ENCODE assay signal across 7 cellular contexts in the genomic region with DNA sequence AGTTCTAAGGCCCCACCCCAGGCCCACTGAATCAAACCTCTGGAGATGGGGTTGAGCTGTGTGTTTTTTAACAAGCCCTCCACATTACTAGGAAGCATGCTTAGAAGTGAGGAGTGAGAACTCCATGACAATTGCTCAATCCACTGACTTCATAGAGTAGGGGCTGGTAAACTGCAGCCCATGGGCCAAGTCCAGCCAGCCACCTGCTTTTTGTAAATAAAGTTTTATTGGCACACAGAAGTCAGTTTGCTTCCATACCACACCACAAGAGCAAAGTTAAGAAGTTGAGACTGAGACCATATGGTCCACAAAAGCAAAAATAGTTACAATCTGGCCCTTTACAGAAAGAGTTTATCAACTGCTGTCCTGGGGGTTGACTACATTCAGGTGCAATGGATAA.
"Had no signal": no experiment of that assay in that cellular context is flagged by ENCODE, and none has a peak within 500 bp of the region (broad histone marks: within the 10 kb centered on the region; RNA-seq: fewer than 3 reads in every experiment).

No MANE protein-coding gene starts in this region.

- H3K4me1 Mint-ChIP-seq: IgD-negative memory B cell had no signal

- DNase-seq: IMR-90, KBM-7, KG1 had no signal

- H3K4me2 ChIP-seq: KMS-11 had no signal

- H3K27ac Mint-ChIP-seq: IgD-negative memory B cell had no signal

- H3K4me3 Mint-ChIP-seq: IgD-negative memory B cell had no signal

- H3K36me3 Mint-ChIP-seq: IgD-negative memory B cell had no signal

- FAIRE-seq: HTR-8/SVneo had no signal

- H3K9ac ChIP-seq: KMS-11 had no signal

- H3K27ac ChIP-seq: HL-60, KMS-11 had no signal
